In the genomic region with DNA sequence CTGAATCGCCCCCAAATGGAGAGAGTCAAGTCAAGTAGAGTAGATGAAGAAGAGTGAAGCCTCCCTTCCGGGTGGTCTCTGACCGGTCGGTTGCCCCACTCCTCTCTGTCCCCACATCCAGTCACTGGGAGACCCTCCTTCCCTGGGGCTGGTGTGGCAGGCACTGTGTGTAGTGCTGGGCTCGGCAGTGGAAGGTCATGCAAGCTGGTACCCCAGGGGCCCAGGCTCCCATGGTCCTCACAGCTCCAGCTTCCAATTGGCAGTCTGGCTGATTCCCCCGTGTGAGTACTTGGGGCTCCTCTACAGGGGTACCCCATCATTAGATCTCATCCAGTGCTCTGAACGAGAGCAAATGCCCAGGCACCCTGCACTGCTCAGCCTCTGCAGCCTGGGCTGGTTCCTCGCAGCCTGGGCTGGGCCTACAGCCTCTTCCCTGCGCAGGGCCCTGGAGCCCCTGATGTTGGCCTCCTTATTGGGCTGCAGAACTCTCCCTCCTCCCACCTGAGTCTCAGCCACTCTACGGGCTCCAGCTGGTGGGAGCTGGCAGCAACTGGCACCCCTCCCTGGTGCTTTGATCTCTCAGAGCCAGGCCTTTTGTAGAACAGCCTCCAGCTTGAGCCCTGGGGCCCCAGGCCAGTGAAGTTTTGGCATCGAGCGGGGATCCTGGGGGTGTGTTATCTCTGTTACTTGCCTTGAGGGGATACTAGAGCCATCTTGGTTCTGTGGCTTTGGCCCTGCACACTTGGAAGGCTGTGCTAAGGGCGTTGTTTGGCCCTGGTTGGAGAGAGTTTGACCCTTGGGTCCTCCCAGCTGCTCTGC, we compare ENCODE assay signal across 18 cellular contexts.
DNase-seq lines count a peak whose midpoint lies in the region; ATAC-seq and TF ChIP-seq lines count a peak whose summit lies in the region.
"Had no signal": no experiment of that assay in that cellular context is flagged by ENCODE, and none has a peak within 500 bp of the region (broad histone marks: within the 10 kb centered on the region; RNA-seq: fewer than 3 reads in every experiment).

No MANE protein-coding gene starts in this region.

- H3K27me3 Mint-ChIP-seq in type B pancreatic cell (no peaks in the 10 kb centered on the region), mesothelial cell of epicardium (ENCODE audit: low read depth) (peaks cover 2% of the 10 kb centered on the region)

- H3K36me3 ChIP-seq in BE2C (no peaks in the 10 kb centered on the region), mucosa of descending colon (ENCODE audit: low read depth) (no peaks in the 10 kb centered on the region)

- no peaks in the 10 kb centered on the region for H3K4me1 ChIP-seq in BE2C
- H3K4me1 ChIP-seq in mucosa of descending colon (ENCODE audit: low read depth) = no peaks in the 10 kb centered on the region

- H3K27me3 ChIP-seq in BE2C = no peaks in the 10 kb centered on the region

- ATAC-seq in mucosa of descending colon = no peak
- ATAC-seq: Panc1 had no signal

- intact Hi-C loops in mucosa of descending colon (cut with DNase I, micrococcal nuclease) = no loop called here

- H3K9me3 Mint-ChIP-seq in type B pancreatic cell (no peaks in the 10 kb centered on the region), mesothelial cell of epicardium (peaks cover 15% of the 10 kb centered on the region)

- H3K9me3 ChIP-seq in BE2C (no peaks in the 10 kb centered on the region; the same call in 1 of the 2 replicates), mucosa of descending colon (peaks cover 4% of the 10 kb centered on the region)

- H3K36me3 Mint-ChIP-seq in type B pancreatic cell (peaks cover 3% of the 10 kb centered on the region), mesothelial cell of epicardium (no peaks in the 10 kb centered on the region)

- H3K4me3 Mint-ChIP-seq in type B pancreatic cell (no peak overlapping the region), mesothelial cell of epicardium (no peak overlapping the region)

- DNase-seq in DMS 273 (lab: John Stamatoyannopoulos, UW; ENCODE audit: unreplicated experiment) (peak; percentile 66), DMS 273 treated with DMSO at 0.1 percent for 48 hours (lab: John Stamatoyannopoulos, UW) (no peak), BE2C (peak; percentile 4), RPMI7951 (ENCODE audit: low read depth) (peak; percentile 19), mucosa of descending colon (peak in 2 of 3 donors; percentile 6 to 31), DMS79 (lab: John Stamatoyannopoulos, UW) (no peak), type B pancreatic cell (ENCODE audit: extremely low spot score, unreplicated experiment) (no peak), mesothelial cell of epicardium (ENCODE audit: low spot score in 2 of 2, unreplicated experiment in 2 of 2) (no peak)
- DNase-seq: C1 segment of cervical spinal cord, EL, Karpas-422, MM.1S, NCI-H1105, NCI-H1694, NCI-H2227 treated with DMSO at 0.1 percent for 48 hours, NCI-H524, SHP77 had no signal

- no peak for TF ChIP-seq CTCF in BE2C (IDR thresholded peaks at IDR 0.05; ENCODE audit: low read depth, low read length)
- TF ChIP-seq CTCF in mucosa of descending colon (IDR thresholded peaks at IDR 0.05) = no peak
- no peak for TF ChIP-seq CTCF in type B pancreatic cell (conservative IDR thresholded peaks at IDR 0.05)
- TF ChIP-seq CTCF in mesothelial cell of epicardium (IDR thresholded peaks at IDR 0.05; ENCODE audit: unreplicated experiment) = no peak

- peaks cover 8% of the 10 kb centered on the region for H3K4me1 Mint-ChIP-seq in type B pancreatic cell (ENCODE audit: unreplicated experiment)
- peaks cover 2% of the 10 kb centered on the region for H3K4me1 Mint-ChIP-seq in mesothelial cell of epicardium

- no peak overlapping the region for H3K27ac Mint-ChIP-seq in type B pancreatic cell
- no peak overlapping the region for H3K27ac Mint-ChIP-seq in mesothelial cell of epicardium

- H3K4me3 ChIP-seq in BE2C (ENCODE audit: low read depth, low read length) = no peak overlapping the region
- no peak overlapping the region for H3K4me3 ChIP-seq in mucosa of descending colon

Comparison
In these comparisons a context has a peak if more than half of its experiments do, and no peak if none do; other contexts are left out.
1. DNase-seq: peak in DMS 273 (single experiment), BE2C (single experiment), RPMI7951 (single experiment) and mucosa of descending colon (2 of 3); none in DMS 273 treated with DMSO at 0.1 percent for 48 hours (single experiment), DMS79 (single experiment), type B pancreatic cell (single experiment) and mesothelial cell of epicardium (0 of 2).